ENCODE assay signal across 8 cellular contexts in the genomic region with DNA sequence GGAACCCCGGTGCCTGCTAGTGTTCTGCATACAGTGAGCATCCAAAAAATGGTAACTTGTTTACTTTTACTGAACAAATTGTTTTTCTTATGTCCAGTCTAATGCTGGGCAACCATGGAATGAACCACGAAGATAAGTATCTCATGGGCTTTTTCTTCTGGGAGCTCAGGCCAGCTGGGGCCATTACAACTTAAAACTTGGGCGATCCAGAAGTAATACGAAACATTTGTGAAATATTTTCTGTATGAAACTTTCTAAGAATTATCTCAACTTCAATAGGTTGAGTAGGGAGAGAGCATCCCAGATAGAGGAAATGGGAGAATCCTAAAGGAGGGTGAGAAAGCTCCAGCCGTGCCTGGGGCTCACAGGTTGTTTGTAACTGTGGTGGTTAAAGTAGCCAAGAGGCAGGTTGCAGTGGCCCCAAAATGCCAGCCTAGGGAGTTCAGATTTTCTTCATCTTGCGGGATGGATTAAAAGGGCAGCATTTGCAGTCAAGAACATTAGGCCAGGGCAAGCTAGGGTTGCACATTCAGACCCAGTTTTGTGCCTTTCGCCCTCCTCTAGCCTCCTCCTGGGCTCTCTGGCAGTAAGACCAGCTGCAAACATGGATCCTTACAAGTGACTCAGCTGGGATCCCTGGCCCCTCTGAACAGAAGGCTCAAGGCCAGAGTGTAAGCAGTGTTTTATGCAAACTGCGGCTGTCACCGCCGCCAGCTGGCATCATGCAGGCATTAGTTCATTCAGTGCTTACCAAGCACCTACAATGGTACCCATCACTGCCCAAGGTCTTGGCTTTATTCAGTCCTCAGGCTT. TPM values are rescaled to one million over a fixed set of nuclear protein-coding genes. Genes with fewer than 3 reads are reported as not detected.
DNase-seq lines count a peak whose midpoint lies in the region; ATAC-seq and TF ChIP-seq lines count a peak whose summit lies in the region.

No MANE protein-coding gene starts in this region.

- no peak for ATAC-seq in activated T-cell treated with anti-CD3 and anti-CD28 coated beads, Interleukin-2, amount 50 U/mL, for 72 hours (replicated peaks in 1 of 2)
- ATAC-seq in memory B cell (ENCODE audit: low read depth) (no peak), GM19452 (IDR thresholded peaks at IDR 0.05; ENCODE audit: unreplicated experiment) (no peak), HG03095 (IDR thresholded peaks at IDR 0.05; ENCODE audit: unreplicated experiment) (no peak)

- WGBS in transverse colon (ENCODE audit: low coverage in 1 of 2), 2 donors: 38 to 62% methylated on average over 5 to 10 of the region's 10 CpGs

- no peak for TF ChIP-seq POLR2A in transverse colon (IDR thresholded peaks at IDR 0.05)

- no peaks in the 10 kb centered on the region for H3K27me3 ChIP-seq in transverse colon

- intact Hi-C loops in transverse colon (cut with DNase I; ENCODE audit: low total_unique reads): no loop called here

- TF ChIP-seq EP300 in transverse colon (IDR thresholded peaks at IDR 0.05; ENCODE audit: low read depth): no peak

- TF ChIP-seq CTCF in brain (conservative IDR thresholded peaks at IDR 0.05) (no peak), transverse colon (IDR thresholded peaks at IDR 0.05) (no peak)

- no peaks in the 10 kb centered on the region for H3K9me3 ChIP-seq in transverse colon

- peak overlapping the region; percentile 89 to 90 for H3K4me3 Mint-ChIP-seq in activated T-cell treated with anti-CD3 and anti-CD28 coated beads, Interleukin-2, amount 50 U/mL, for 72 hours
- H3K4me3 Mint-ChIP-seq in brain (peak overlapping the region; percentile 92 to 95 (median 94)), memory B cell (peak overlapping the region; percentile 88)

- peaks cover 72% of the 10 kb centered on the region for H3K4me1 Mint-ChIP-seq in activated T-cell treated with anti-CD3 and anti-CD28 coated beads, Interleukin-2, amount 50 U/mL, for 72 hours (ENCODE audit: low read depth)
- H3K4me1 Mint-ChIP-seq in brain (peaks cover 50% of the 10 kb centered on the region), memory B cell (peaks cover 27% of the 10 kb centered on the region)

- H3K36me3 Mint-ChIP-seq in activated T-cell treated with anti-CD3 and anti-CD28 coated beads, Interleukin-2, amount 50 U/mL, for 72 hours (ENCODE audit: insufficient read depth in 2 of 2): peaks cover 4 to 9% of the 10 kb centered on the region in 2 donors
- H3K36me3 Mint-ChIP-seq in brain (peaks cover 33% of the 10 kb centered on the region), memory B cell (peaks cover 20% of the 10 kb centered on the region)

- no peaks in the 10 kb centered on the region for H3K27me3 Mint-ChIP-seq in activated T-cell treated with anti-CD3 and anti-CD28 coated beads, Interleukin-2, amount 50 U/mL, for 72 hours (ENCODE audit: low read depth)
- H3K27me3 Mint-ChIP-seq in brain (no peaks in the 10 kb centered on the region), memory B cell (no peaks in the 10 kb centered on the region)

- H3K4me3 ChIP-seq in transverse colon: peak overlapping the region; percentile 94 to 97 (median 96)

- H3K36me3 ChIP-seq in transverse colon: peaks cover 0 to 27% (median 12%) of the 10 kb centered on the region in 4 donors

- H3K9me3 Mint-ChIP-seq in activated T-cell treated with anti-CD3 and anti-CD28 coated beads, Interleukin-2, amount 50 U/mL, for 72 hours: no peaks in the 10 kb centered on the region
- no peaks in the 10 kb centered on the region for H3K9me3 Mint-ChIP-seq in brain
- no peaks in the 10 kb centered on the region for H3K9me3 Mint-ChIP-seq in memory B cell

- H3K27ac Mint-ChIP-seq in activated T-cell treated with anti-CD3 and anti-CD28 coated beads, Interleukin-2, amount 50 U/mL, for 72 hours: peak overlapping the region; percentile 70
- peak overlapping the region; percentile 93 to 98 (median 96) for H3K27ac Mint-ChIP-seq in brain
- H3K27ac Mint-ChIP-seq in memory B cell: peak overlapping the region; percentile 91

- in situ Hi-C loops in transverse colon (cut with MboI; ENCODE audit: low pct_ligation_motif_present in 1 of 4, low pct_unique_long_range_greater_than_20kb in 1 of 4, low sequenced_read_pairs in 3 of 4): no loop called here

- peak overlapping the region; percentile 98 to 100 (median 99) for H3K27ac ChIP-seq in transverse colon

- DNase-seq in activated T-cell treated with anti-CD3 and anti-CD28 coated beads, Interleukin-2, amount 50 U/mL, for 72 hours: no peak
- DNase-seq in activated T-cell treated with anti-CD3 and anti-CD28 coated beads, Interleukin-2, amount 50 U/mL, for 1 hour: no peak
- no peak for DNase-seq in memory B cell (ENCODE audit: low spot score in 2 of 2)
- no peak for DNase-seq in transverse colon
- no peak for DNase-seq in DMS153 treated with DMSO at 0.1 percent for 48 hours (lab: John Stamatoyannopoulos, UW; ENCODE audit: unreplicated experiment)

- peaks cover 9 to 29% (median 21%) of the 10 kb centered on the region in 4 donors for H3K4me1 ChIP-seq in transverse colon

RNA-seq across cellular contexts. Expression of a gene that starts 41.5 kb away (rescaled TPM):
- total RNA-seq in activated T-cell treated with anti-CD3 and anti-CD28 coated beads, Interleukin-2, amount 50 U/mL, for 72 hours: 10 to 100 TPM; 63.9 to 90.5 TPM
- polyA plus RNA-seq in brain (ENCODE audit: insufficient read depth, low read depth, low replicate concordance): 63.0 TPM
- 10 to 100 TPM; 13.5 to 30.0 (median 22.1) TPM for total RNA-seq in transverse colon

RNA-seq across cellular contexts. Expression of a gene that starts 56.6 kb away (rescaled TPM):
- total RNA-seq in activated T-cell treated with anti-CD3 and anti-CD28 coated beads, Interleukin-2, amount 50 U/mL, for 72 hours: not detected
- 5.6 TPM for polyA plus RNA-seq in brain (ENCODE audit: insufficient read depth, low read depth, low replicate concordance)
- total RNA-seq in transverse colon: not detected
